Comparison of ENCODE assay signal across 16 cellular contexts in genomic region chr4:1472911-1473518, GRCh38.
"Had no signal": no experiment of that assay in that cellular context is flagged by ENCODE, and none has a peak within 500 bp of the region (broad histone marks: within the 10 kb centered on the region; RNA-seq: fewer than 3 reads in every experiment).

No MANE protein-coding gene starts in this region.

- H3K27ac Mint-ChIP-seq: activated CD4-positive, alpha-beta memory T cell treated with anti-CD3 and anti-CD28 coated beads for 36 hours; activated T-cell treated with anti-CD3 and anti-CD28 coated beads, Interleukin-2, amount 50 U/mL, for 24 hours; effector memory CD8-positive, alpha-beta T cell; naive thymus-derived CD8-positive, alpha-beta T cell; T-helper 2 cell treated with Interferon-gamma antibody and Interleukin-4, amounts not matched to agents 5 μg/mL and 100 μg/mL, for 36 hours had no signal

- ATAC-seq: effector memory CD8-positive, alpha-beta T cell; left colon; naive thymus-derived CD8-positive, alpha-beta T cell had no signal

- H3K4me1 Mint-ChIP-seq: naive thymus-derived CD8-positive, alpha-beta T cell had no signal

- DNase-seq: activated CD4-positive, alpha-beta memory T cell treated with anti-CD3 and anti-CD28 coated beads for 36 hours; activated CD4-positive, alpha-beta T cell treated with anti-CD3 and anti-CD28 coated beads for 1 hour; activated gamma-delta T cell treated with Interleukin-2 at 50 U/mL for 16 hours; dermis blood vessel endothelial cell; effector memory CD8-positive, alpha-beta T cell; foreskin melanocyte; left colon; mesenchymal stem cell; nucleus accumbens; small intestine; stimulated activated CD4-positive, alpha-beta T cell treated with anti-CD3 and anti-CD28 coated beads, Interleukin-4, amount 100 ng/mL, for 24 hours; stimulated activated naive CD4-positive, alpha-beta T cell treated with Interleukin-2 at 50 U/mL for 16 hours; trophoblast cell had no signal

- H3K4me3 Mint-ChIP-seq: activated CD4-positive, alpha-beta memory T cell treated with anti-CD3 and anti-CD28 coated beads for 36 hours; activated T-cell treated with anti-CD3 and anti-CD28 coated beads, Interleukin-2, amount 50 U/mL, for 24 hours; effector memory CD8-positive, alpha-beta T cell; naive thymus-derived CD8-positive, alpha-beta T cell; T-helper 2 cell treated with Interferon-gamma antibody and Interleukin-4, amounts not matched to agents 5 μg/mL and 100 μg/mL, for 36 hours had no signal
